32 cellular contexts compared by ENCODE assay signal in genomic region chr22:17960695-17961442, GRCh38.
DNase-seq lines count a peak whose midpoint lies in the region; ATAC-seq, FAIRE-seq and TF ChIP-seq lines count a peak whose summit lies in the region.
"Had no signal": no experiment of that assay in that cellular context is flagged by ENCODE, and none has a peak within 500 bp of the region (broad histone marks: within the 10 kb centered on the region; RNA-seq: fewer than 3 reads in every experiment).

No MANE protein-coding gene starts in this region.

- H3K9ac ChIP-seq in kidney (ENCODE audit: low read length in 2 of 2): no peak overlapping the region

- H3K4me3 Mint-ChIP-seq in IgD-negative memory B cell (peak overlapping the region in 1 of 4 donors; percentile 12), Calu3 (ENCODE audit: low read depth, unreplicated experiment) (no peak overlapping the region)
- no peak overlapping the region for H3K4me3 Mint-ChIP-seq in activated T-helper 2 cell treated with anti-CD3 and anti-CD28 coated beads, Interferon-gamma antibody, Interleukin-2, Interleukin-4, amounts not matched to agents 10 μg/mL and 5 μg/mL and 100 μg/mL, durations not matched to agents 14 hours and 24 hours and 36 hours (ENCODE audit: low read depth)
- H3K4me3 Mint-ChIP-seq: activated CD8-positive, alpha-beta T cell treated with anti-CD3 and anti-CD28 coated beads, Interleukin-2, amount 10 ng/mL, durations not matched to agents 7 days and 5 days; activated naive CD8-positive, alpha-beta T cell; T-helper 2 cell treated with Interferon-gamma antibody and Interleukin-4, amounts not matched to agents 5 μg/mL and 100 μg/mL, for 36 hours had no signal

- peak in 3 of 4 donors; percentile 24 to 34 (median 34) for ATAC-seq in psoas muscle
- ATAC-seq: activated CD8-positive, alpha-beta T cell treated with anti-CD3 and anti-CD28 coated beads, Interleukin-2, amount 10 ng/mL, durations not matched to agents 7 days and 5 days; left cardiac atrium had no signal

- H3K9me3 Mint-ChIP-seq in IgD-negative memory B cell: no peaks in the 10 kb centered on the region
- no peaks in the 10 kb centered on the region for H3K9me3 Mint-ChIP-seq in activated T-helper 2 cell treated with anti-CD3 and anti-CD28 coated beads, Interferon-gamma antibody, Interleukin-2, Interleukin-4, amounts not matched to agents 10 μg/mL and 5 μg/mL and 100 μg/mL, durations not matched to agents 14 hours and 24 hours and 36 hours
- no peaks in the 10 kb centered on the region for H3K9me3 Mint-ChIP-seq in Calu3 (ENCODE audit: low read depth, unreplicated experiment)
- H3K9me3 Mint-ChIP-seq: T-helper 2 cell treated with Interferon-gamma antibody and Interleukin-4, amounts not matched to agents 5 μg/mL and 100 μg/mL, for 36 hours had no signal

- peak overlapping the region in 2 of 3 donors; percentile 46 to 83 for H3K27ac Mint-ChIP-seq in IgD-negative memory B cell
- H3K27ac Mint-ChIP-seq in activated T-helper 2 cell treated with anti-CD3 and anti-CD28 coated beads, Interferon-gamma antibody, Interleukin-2, Interleukin-4, amounts not matched to agents 10 μg/mL and 5 μg/mL and 100 μg/mL, durations not matched to agents 14 hours and 24 hours and 36 hours: no peak overlapping the region
- no peak overlapping the region for H3K27ac Mint-ChIP-seq in Calu3 (ENCODE audit: unreplicated experiment)
- H3K27ac Mint-ChIP-seq: activated CD8-positive, alpha-beta T cell treated with anti-CD3 and anti-CD28 coated beads, Interleukin-2, amount 10 ng/mL, durations not matched to agents 7 days and 5 days; activated naive CD8-positive, alpha-beta T cell; T-helper 2 cell treated with Interferon-gamma antibody and Interleukin-4, amounts not matched to agents 5 μg/mL and 100 μg/mL, for 36 hours had no signal

- H3K4me1 Mint-ChIP-seq in IgD-negative memory B cell (peaks cover 43 to 54% (median 44%) of the 10 kb centered on the region in 3 donors), Calu3 (ENCODE audit: low read depth, unreplicated experiment) (peaks cover 12% of the 10 kb centered on the region)
- no peaks in the 10 kb centered on the region for H3K4me1 Mint-ChIP-seq in activated T-helper 2 cell treated with anti-CD3 and anti-CD28 coated beads, Interferon-gamma antibody, Interleukin-2, Interleukin-4, amounts not matched to agents 10 μg/mL and 5 μg/mL and 100 μg/mL, durations not matched to agents 14 hours and 24 hours and 36 hours (ENCODE audit: low read depth)

- intact Hi-C loops in kidney (cut with DNase I) (no loop called here), psoas muscle (cut with DNase I) (no loop called here), Calu3 (cut with micrococcal nuclease; ENCODE audit: unreplicated experiment) (no loop called here)
- intact Hi-C loops in activated T-helper 2 cell treated with anti-CD3 and anti-CD28 coated beads, Interferon-gamma antibody, Interleukin-2, Interleukin-4, amounts not matched to agents 10 μg/mL and 5 μg/mL and 100 μg/mL, durations not matched to agents 14 hours and 24 hours and 36 hours (cut with micrococcal nuclease): no loop called here

- no peaks in the 10 kb centered on the region for H3K27me3 ChIP-seq in psoas muscle (ENCODE audit: insufficient read depth in 3 of 3, low read length in 2 of 3)
- H3K27me3 ChIP-seq: cardiac muscle cell, MG63, Peyer's patch, suprapubic skin had no signal

- DNase-seq in ELF-1 (ENCODE audit: low read depth, low spot score) (peak; percentile 62), kidney (peak; percentile 80), psoas muscle (no peak), NCI-H226 (no peak), Calu3 (no peak)
- DNase-seq in activated T-helper 2 cell treated with anti-CD3 and anti-CD28 coated beads, Interferon-gamma antibody, Interleukin-2, Interleukin-4, amounts not matched to agents 10 μg/mL and 5 μg/mL and 100 μg/mL, durations not matched to agents 14 hours and 24 hours and 36 hours (ENCODE audit: low spot score): no peak
- DNase-seq in activated T-cell treated with anti-CD3 and anti-CD28 coated beads, Interleukin-2, amount 50 U/mL, for 1 hour: no peak
- DNase-seq: activated CD8-positive, alpha-beta T cell treated with anti-CD3 and anti-CD28 coated beads, Interleukin-2, amount 10 ng/mL, durations not matched to agents 7 days and 5 days; activated effector memory CD4-positive, alpha-beta T cell treated with Interleukin-2 at 50 U/mL for 16 hours; DMS79; effector CD8-positive, alpha-beta T cell; GDM1; GOT3; hypothalamus; KG1; left cardiac atrium; MG63; NCI-H1105; NCI-H187; NCI-H69; occipital lobe; Peyer's patch; SHP77 treated with DMSO at 0.1 percent for 48 hours; stimulated activated naive CD4-positive, alpha-beta T cell treated with Interleukin-2 at 50 U/mL for 16 hours had no signal

- no peaks in the 10 kb centered on the region for H3K9me3 ChIP-seq in kidney (ENCODE audit: control insufficient read depth in 1 of 2, low read length in 2 of 2)
- H3K9me3 ChIP-seq in psoas muscle: no peaks in the 10 kb centered on the region
- H3K9me3 ChIP-seq: MG63, Peyer's patch, suprapubic skin had no signal

- no peak for TF ChIP-seq CTCF in kidney (IDR thresholded peaks at IDR 0.05; ENCODE audit: borderline replicate concordance, extremely low read depth, insufficient read depth)
- no peak for TF ChIP-seq CTCF in psoas muscle (IDR thresholded peaks at IDR 0.05)
- TF ChIP-seq CTCF in Calu3 (IDR thresholded peaks at IDR 0.05; ENCODE audit: unreplicated experiment): no peak

- H3K36me3 ChIP-seq in kidney (ENCODE audit: control insufficient read depth in 1 of 2, insufficient read depth in 2 of 2, low read length in 2 of 2) (no peaks in the 10 kb centered on the region), psoas muscle (ENCODE audit: insufficient read depth in 1 of 2, low read depth in 1 of 2) (no peaks in the 10 kb centered on the region)
- H3K36me3 ChIP-seq: cardiac muscle cell, Peyer's patch, suprapubic skin had no signal

- no peak for FAIRE-seq in kidney (lab: Jason Lieb, UNC)
- FAIRE-seq: colon had no signal

- H3K36me3 Mint-ChIP-seq in IgD-negative memory B cell (peaks cover 2% of the 10 kb centered on the region), Calu3 (ENCODE audit: insufficient read depth, unreplicated experiment) (no peaks in the 10 kb centered on the region)
- H3K36me3 Mint-ChIP-seq in activated T-helper 2 cell treated with anti-CD3 and anti-CD28 coated beads, Interferon-gamma antibody, Interleukin-2, Interleukin-4, amounts not matched to agents 10 μg/mL and 5 μg/mL and 100 μg/mL, durations not matched to agents 14 hours and 24 hours and 36 hours (ENCODE audit: low read depth): no peaks in the 10 kb centered on the region
- H3K36me3 Mint-ChIP-seq: activated naive CD8-positive, alpha-beta T cell had no signal

- H3K27me3 Mint-ChIP-seq in IgD-negative memory B cell: no peaks in the 10 kb centered on the region
- no peaks in the 10 kb centered on the region for H3K27me3 Mint-ChIP-seq in activated T-helper 2 cell treated with anti-CD3 and anti-CD28 coated beads, Interferon-gamma antibody, Interleukin-2, Interleukin-4, amounts not matched to agents 10 μg/mL and 5 μg/mL and 100 μg/mL, durations not matched to agents 14 hours and 24 hours and 36 hours (ENCODE audit: low read depth)
- H3K27me3 Mint-ChIP-seq in Calu3 (ENCODE audit: unreplicated experiment): no peaks in the 10 kb centered on the region
- H3K27me3 Mint-ChIP-seq: activated naive CD8-positive, alpha-beta T cell had no signal

- peak overlapping the region; percentile 68 for H3K27ac ChIP-seq in kidney (ENCODE audit: low read depth in 2 of 2, low read length in 2 of 2)
- H3K27ac ChIP-seq in psoas muscle: no peak overlapping the region
- H3K27ac ChIP-seq: C4-2B, epithelial cell of prostate, Peyer's patch, suprapubic skin had no signal

- CTCF ChIA-PET in Calu3 (lab: Charles Lee): no interaction called here

- H3K4me1 ChIP-seq in kidney (ENCODE audit: control insufficient read depth in 1 of 2, insufficient read depth in 1 of 2, low read depth in 1 of 2, low read length in 2 of 2): peaks cover 46 to 59% of the 10 kb centered on the region in 2 donors
- peaks cover 30% of the 10 kb centered on the region for H3K4me1 ChIP-seq in psoas muscle
- H3K4me1 ChIP-seq: Peyer's patch had no signal

- 71 to 88% (median 85%) methylated on average over 19 of the region's 19 CpGs for WGBS in psoas muscle, 3 donors

- BruUV-seq in Calu3 (replicated peaks; lab: Mats Ljungman, UMichigan): no TSS peak

- no peak overlapping the region for H3K4me3 ChIP-seq in kidney (ENCODE audit: low read length in 2 of 2)
- no peak overlapping the region for H3K4me3 ChIP-seq in psoas muscle
- H3K4me3 ChIP-seq: cardiac muscle cell, MG63, Peyer's patch, suprapubic skin had no signal

Comparison
In these comparisons a context has a peak if more than half of its experiments do, and no peak if none do; other contexts are left out.
1. DNase-seq: peak in ELF-1 (single experiment) and kidney (single experiment); none in psoas muscle (0 of 2), activated T-helper 2 cell treated with anti-CD3 and anti-CD28 coated beads, Interferon-gamma antibody, Interleukin-2, Interleukin-4, amounts not matched to agents 10 μg/mL and 5 μg/mL and 100 μg/mL, durations not matched to agents 14 hours and 24 hours and 36 hours (single experiment), NCI-H226 (single experiment), Calu3 (single experiment) and activated T-cell treated with anti-CD3 and anti-CD28 coated beads, Interleukin-2, amount 50 U/mL, for 1 hour (single experiment).
2. H3K27ac Mint-ChIP-seq: peak in IgD-negative memory B cell (2 of 3); none in activated T-helper 2 cell treated with anti-CD3 and anti-CD28 coated beads, Interferon-gamma antibody, Interleukin-2, Interleukin-4, amounts not matched to agents 10 μg/mL and 5 μg/mL and 100 μg/mL, durations not matched to agents 14 hours and 24 hours and 36 hours (single experiment) and Calu3 (single experiment).